ENCODE assay signal across 8 cellular contexts in the genomic region with DNA sequence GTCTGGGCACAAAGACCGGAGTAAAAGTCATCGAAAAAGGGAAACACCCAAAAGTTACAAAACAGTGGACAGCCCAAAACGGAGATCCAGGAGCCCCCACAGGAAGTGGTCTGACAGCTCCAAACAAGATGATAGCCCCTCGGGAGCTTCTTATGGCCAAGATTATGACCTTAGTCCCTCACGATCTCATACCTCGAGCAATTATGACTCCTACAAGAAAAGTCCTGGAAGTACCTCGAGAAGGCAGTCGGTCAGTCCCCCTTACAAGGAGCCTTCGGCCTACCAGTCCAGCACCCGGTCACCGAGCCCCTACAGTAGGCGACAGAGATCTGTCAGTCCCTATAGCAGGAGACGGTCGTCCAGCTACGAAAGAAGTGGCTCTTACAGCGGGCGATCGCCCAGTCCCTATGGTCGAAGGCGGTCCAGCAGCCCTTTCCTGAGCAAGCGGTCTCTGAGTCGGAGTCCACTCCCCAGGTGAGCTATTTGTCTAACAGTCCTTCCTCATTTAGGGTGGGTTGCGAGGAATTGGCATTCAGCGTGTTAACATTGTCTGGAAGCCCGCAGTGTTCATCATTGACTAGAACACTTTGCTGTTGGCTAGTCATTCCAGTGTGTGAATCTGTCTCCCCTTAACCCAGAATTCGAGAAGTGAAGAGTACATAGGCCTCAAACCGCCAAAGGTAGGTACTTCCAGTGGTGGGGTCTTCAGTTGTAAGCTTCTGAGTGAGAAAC. TPM values are rescaled to one million over a fixed set of nuclear protein-coding genes. Genes with fewer than 3 reads are reported as not detected.
A peak's percentile ranks its signal among the peaks of the same experiment; 100 is the strongest.
DNase-seq lines count a peak whose midpoint lies in the region; ATAC-seq and TF ChIP-seq lines count a peak whose summit lies in the region.

No MANE protein-coding gene starts in this region.

- H3K9me3 Mint-ChIP-seq in chondrocyte (ENCODE audit: low read depth), result no peaks in the 10 kb centered on the region

- peak overlapping the region; percentile 98 for H3K27ac ChIP-seq in lower lobe of right lung
- H3K27ac ChIP-seq in tibial artery, result peak overlapping the region; percentile 95 to 97

- H3K27ac Mint-ChIP-seq in chondrocyte (ENCODE audit: unreplicated experiment), result peak overlapping the region; percentile 99

- ATAC-seq in lower lobe of right lung, result peak in 1 of 2 donors; percentile 1
- no peak for ATAC-seq in GM21825 (IDR thresholded peaks at IDR 0.05; ENCODE audit: unreplicated experiment)

- no peaks in the 10 kb centered on the region for H3K27me3 ChIP-seq in lower lobe of right lung (ENCODE audit: low read depth)
- no peaks in the 10 kb centered on the region for H3K27me3 ChIP-seq in tibial artery

- H3K27me3 Mint-ChIP-seq in chondrocyte (ENCODE audit: low read depth), result no peaks in the 10 kb centered on the region

- intact Hi-C loops in lower lobe of right lung (cut with DNase I) (no loop called here), tibial artery (cut with DNase I; ENCODE audit: low total_unique reads) (no loop called here)

- H3K36me3 Mint-ChIP-seq in chondrocyte (ENCODE audit: low read depth), result peaks cover 5% of the 10 kb centered on the region

- peaks cover 45% of the 10 kb centered on the region for H3K4me1 Mint-ChIP-seq in chondrocyte (ENCODE audit: low read depth)

- peaks cover 43% of the 10 kb centered on the region for H3K4me1 ChIP-seq in lower lobe of right lung
- peaks cover 0 to 37% (median 25%) of the 10 kb centered on the region in 4 donors for H3K4me1 ChIP-seq in tibial artery

- H3K36me3 ChIP-seq in lower lobe of right lung, result peaks cover 13% of the 10 kb centered on the region
- H3K36me3 ChIP-seq in tibial artery, result no peaks in the 10 kb centered on the region

- TF ChIP-seq CTCF in chondrocyte (IDR thresholded peaks at IDR 0.05) (no peak), lower lobe of right lung (IDR thresholded peaks at IDR 0.05) (no peak), tibial artery (IDR thresholded peaks at IDR 0.05) (no peak)

- H3K4me3 ChIP-seq in lower lobe of right lung (peak overlapping the region; percentile 98), tibial artery (peak overlapping the region; percentile 74 to 88)

- H3K9me3 ChIP-seq in lower lobe of right lung (no peaks in the 10 kb centered on the region), tibial artery (no peaks in the 10 kb centered on the region)

- DNase-seq in GM03348 (ENCODE audit: low spot score) (peak; percentile 17), NOMO-1 (lab: John Stamatoyannopoulos, UW; ENCODE audit: unreplicated experiment in 2 of 2) (peak; percentile 28 to 46), chondrocyte (ENCODE audit: low spot score) (peak; percentile 83), lower lobe of right lung (peak; percentile 52), tibial artery (peak in 1 of 2 donors; percentile 63), SHP77 (lab: John Stamatoyannopoulos, UW) (no peak), NCI-H226 (no peak)

- H3K4me3 Mint-ChIP-seq in chondrocyte (ENCODE audit: unreplicated experiment), result peak overlapping the region; percentile 92

RNA-seq across cellular contexts. Expression of gene CDK12, which starts 1.5 kb away (rescaled TPM):
- total RNA-seq in chondrocyte, result 43.0 to 55.1 TPM (median 44.2 TPM) in 3 replicates
- total RNA-seq in lower lobe of right lung, result 53.7 TPM

RNA-seq across cellular contexts. Expression of gene MED1, which starts 11.7 kb away (rescaled TPM):
- total RNA-seq in chondrocyte (37.3 to 43.0 TPM (median 39.2 TPM) in 3 replicates), lower lobe of right lung (33.6 TPM)

Comparison
In these comparisons a context has a peak if more than half of its experiments do, and no peak if none do; other contexts are left out.
1. DNase-seq: peak in GM03348 (single experiment), NOMO-1 (2 of 2), chondrocyte (single experiment) and lower lobe of right lung (single experiment); none in SHP77 (0 of 2) and NCI-H226 (single experiment).